In genomic region chr10:110751845-110752244, GRCh38 we compare ENCODE assay signal across 24 cellular contexts.
DNase-seq lines count a peak whose midpoint lies in the region; ATAC-seq, FAIRE-seq and TF ChIP-seq lines count a peak whose summit lies in the region.
"Had no signal": no experiment of that assay in that cellular context is flagged by ENCODE, and none has a peak within 500 bp of the region (broad histone marks: within the 10 kb centered on the region; RNA-seq: fewer than 3 reads in every experiment).

No MANE protein-coding gene starts in this region.

- peak; percentile 9 for FAIRE-seq in GM12892 (lab: Jason Lieb, UNC)

- peaks cover 14 to 22% of the 10 kb centered on the region in 2 donors for H3K36me3 Mint-ChIP-seq in activated T-cell treated with anti-CD3 and anti-CD28 coated beads, Interleukin-2, amount 50 U/mL, for 72 hours (ENCODE audit: insufficient read depth in 2 of 2)
- peaks cover 31% of the 10 kb centered on the region for H3K36me3 Mint-ChIP-seq in activated naive CD8-positive, alpha-beta T cell treated with anti-CD3 and anti-CD28 coated beads for 36 hours
- H3K36me3 Mint-ChIP-seq: natural killer cell had no signal

- H3K9me3 ChIP-seq in upper lobe of right lung = no peaks in the 10 kb centered on the region
- H3K9me3 ChIP-seq: stomach, transverse colon had no signal

- H3K4me1 Mint-ChIP-seq in activated T-cell treated with anti-CD3 and anti-CD28 coated beads, Interleukin-2, amount 50 U/mL, for 72 hours (ENCODE audit: low read depth) = peaks cover 74% of the 10 kb centered on the region
- peaks cover 61% of the 10 kb centered on the region for H3K4me1 Mint-ChIP-seq in activated naive CD8-positive, alpha-beta T cell treated with anti-CD3 and anti-CD28 coated beads for 36 hours
- H3K4me1 Mint-ChIP-seq: mesothelial cell of epicardium, natural killer cell had no signal

- H3K27me3 ChIP-seq in upper lobe of right lung = peaks cover under 1% of the 10 kb centered on the region
- H3K27me3 ChIP-seq: stomach, transverse colon had no signal

- TF ChIP-seq POLR2A in GM12892 (IDR thresholded peaks at IDR 0.05; ENCODE audit: low read depth, low read length) = no peak

- intact Hi-C loops in upper lobe of right lung (cut with DNase I) = no loop called here

- DNase-seq in activated T-cell treated with anti-CD3 and anti-CD28 coated beads, Interleukin-2, amount 50 U/mL, for 72 hours = peak; percentile 48 to 69
- no peak for DNase-seq in activated T-cell treated with anti-CD3 and anti-CD28 coated beads for 4 hours
- no peak for DNase-seq in GM12892 (ENCODE audit: insufficient read length)
- DNase-seq in activated naive CD8-positive, alpha-beta T cell treated with anti-CD3 and anti-CD28 coated beads for 36 hours = peak; percentile 29
- DNase-seq in stimulated activated naive CD8-positive, alpha-beta T cell treated with anti-CD3 and anti-CD28 coated beads, Interleukin-15, Interleukin-2, amounts not matched to agents 100 U/mL and 50 U/mL, for 24 hours = peak; percentile 43
- DNase-seq in NCI-H146 (lab: John Stamatoyannopoulos, UW) = no peak
- DNase-seq in upper lobe of right lung = no peak
- DNase-seq: activated CD4-positive, alpha-beta T cell treated with anti-CD3 and anti-CD28 coated beads, Interleukin-2, amount 50 U/mL, for 1 hour; Calu3; DND-41; GM23248; hypothalamus; left ventricle myocardium superior; natural killer cell; NCI-H1105 treated with DMSO at 0.1 percent for 48 hours; NCI-H2029 treated with DMSO at 0.1 percent for 48 hours; NCI-H2227 treated with DMSO at 0.1 percent for 48 hours; NCI-H69; stomach; transverse colon had no signal

- no peak for TF ChIP-seq CTCF in upper lobe of right lung (IDR thresholded peaks at IDR 0.05)

- H3K27me3 Mint-ChIP-seq in activated T-cell treated with anti-CD3 and anti-CD28 coated beads, Interleukin-2, amount 50 U/mL, for 72 hours (ENCODE audit: low read depth) = no peaks in the 10 kb centered on the region
- no peaks in the 10 kb centered on the region for H3K27me3 Mint-ChIP-seq in activated naive CD8-positive, alpha-beta T cell treated with anti-CD3 and anti-CD28 coated beads for 36 hours

- H3K27ac ChIP-seq in upper lobe of right lung = no peak overlapping the region
- H3K27ac ChIP-seq: GM23248, skin epidermis, stomach, transverse colon had no signal

- peaks cover 7 to 12% of the 10 kb centered on the region in 2 donors for H3K9me3 Mint-ChIP-seq in activated T-cell treated with anti-CD3 and anti-CD28 coated beads, Interleukin-2, amount 50 U/mL, for 72 hours
- H3K9me3 Mint-ChIP-seq in activated naive CD8-positive, alpha-beta T cell treated with anti-CD3 and anti-CD28 coated beads for 36 hours = peaks cover 22% of the 10 kb centered on the region
- H3K9me3 Mint-ChIP-seq: natural killer cell had no signal

- peak; percentile 84 to 88 for ATAC-seq in activated T-cell treated with anti-CD3 and anti-CD28 coated beads, Interleukin-2, amount 50 U/mL, for 72 hours (replicated peaks in 1 of 2)
- ATAC-seq in stimulated activated naive CD8-positive, alpha-beta T cell treated with anti-CD3 and anti-CD28 coated beads, Interleukin-15, Interleukin-2, amounts not matched to agents 100 U/mL and 50 U/mL, for 24 hours = peak; percentile 91
- ATAC-seq in upper lobe of right lung (no peak), GM21786 (IDR thresholded peaks at IDR 0.05; ENCODE audit: unreplicated experiment) (no peak)
- ATAC-seq: left ventricle myocardium superior, natural killer cell had no signal

- no peaks in the 10 kb centered on the region for H3K36me3 ChIP-seq in upper lobe of right lung
- H3K36me3 ChIP-seq: stomach, transverse colon had no signal

- H3K4me1 ChIP-seq in upper lobe of right lung = no peaks in the 10 kb centered on the region

- peak overlapping the region; percentile 34 to 38 for H3K4me3 Mint-ChIP-seq in activated T-cell treated with anti-CD3 and anti-CD28 coated beads, Interleukin-2, amount 50 U/mL, for 72 hours
- no peak overlapping the region for H3K4me3 Mint-ChIP-seq in activated naive CD8-positive, alpha-beta T cell treated with anti-CD3 and anti-CD28 coated beads for 36 hours
- H3K4me3 Mint-ChIP-seq: mesothelial cell of epicardium; natural killer cell; T-helper 1 cell treated with Interleukin-12 subunit alpha and Interleukin-12 subunit beta and Interleukin-4 antibody, amounts not matched to agents 30 μg/mL and 1 μg/mL, for 36 hours had no signal

- no peak overlapping the region for H3K4me3 ChIP-seq in upper lobe of right lung
- H3K4me3 ChIP-seq: GM23248, skin epidermis, stomach, transverse colon had no signal

- peak overlapping the region; percentile 60 for H3K27ac Mint-ChIP-seq in activated T-cell treated with anti-CD3 and anti-CD28 coated beads, Interleukin-2, amount 50 U/mL, for 72 hours
- peak overlapping the region; percentile 85 for H3K27ac Mint-ChIP-seq in activated naive CD8-positive, alpha-beta T cell treated with anti-CD3 and anti-CD28 coated beads for 36 hours
- H3K27ac Mint-ChIP-seq: mesothelial cell of epicardium; natural killer cell; T-helper 1 cell treated with Interleukin-12 subunit alpha and Interleukin-12 subunit beta and Interleukin-4 antibody, amounts not matched to agents 30 μg/mL and 1 μg/mL, for 36 hours had no signal

Comparison
In these comparisons a context has a peak if more than half of its experiments do, and no peak if none do; other contexts are left out.
1. DNase-seq: peak in activated T-cell treated with anti-CD3 and anti-CD28 coated beads, Interleukin-2, amount 50 U/mL, for 72 hours (2 of 2), activated naive CD8-positive, alpha-beta T cell treated with anti-CD3 and anti-CD28 coated beads for 36 hours (single experiment) and stimulated activated naive CD8-positive, alpha-beta T cell treated with anti-CD3 and anti-CD28 coated beads, Interleukin-15, Interleukin-2, amounts not matched to agents 100 U/mL and 50 U/mL, for 24 hours (single experiment); none in activated T-cell treated with anti-CD3 and anti-CD28 coated beads for 4 hours (single experiment), GM12892 (single experiment), NCI-H146 (single experiment) and upper lobe of right lung (single experiment).
2. ATAC-seq: peak in activated T-cell treated with anti-CD3 and anti-CD28 coated beads, Interleukin-2, amount 50 U/mL, for 72 hours (2 of 2) and stimulated activated naive CD8-positive, alpha-beta T cell treated with anti-CD3 and anti-CD28 coated beads, Interleukin-15, Interleukin-2, amounts not matched to agents 100 U/mL and 50 U/mL, for 24 hours (single experiment); none in upper lobe of right lung (single experiment) and GM21786 (single experiment).